Comparison of ENCODE assay signal across 25 cellular contexts in genomic region chr2:1856481-1856880, GRCh38.
DNase-seq lines count a peak whose midpoint lies in the region; ATAC-seq and TF ChIP-seq lines count a peak whose summit lies in the region.
"Had no signal": no experiment of that assay in that cellular context is flagged by ENCODE, and none has a peak within 500 bp of the region (broad histone marks: within the 10 kb centered on the region; RNA-seq: fewer than 3 reads in every experiment).

No MANE protein-coding gene starts in this region.

- H3K4me3 ChIP-seq in choroid plexus epithelial cell (ENCODE audit: low read depth, low read length) (no peak overlapping the region), retinal pigment epithelial cell (ENCODE audit: low read length) (no peak overlapping the region)
- H3K4me3 ChIP-seq: esophagus muscularis mucosa, ovary, PC-9, tibial nerve had no signal

- H3K27me3 Mint-ChIP-seq in activated naive CD4-positive, alpha-beta T cell treated with anti-CD3 and anti-CD28 coated beads for 36 hours (ENCODE audit: low read depth): peaks cover 32% of the 10 kb centered on the region
- H3K27me3 Mint-ChIP-seq in endothelial cell (ENCODE audit: unreplicated experiment): peaks cover 2% of the 10 kb centered on the region

- H3K27ac Mint-ChIP-seq in activated naive CD4-positive, alpha-beta T cell treated with anti-CD3 and anti-CD28 coated beads for 36 hours: no peak overlapping the region
- no peak overlapping the region for H3K27ac Mint-ChIP-seq in endothelial cell (ENCODE audit: unreplicated experiment)
- H3K27ac Mint-ChIP-seq: activated T-cell treated with anti-CD3 and anti-CD28 coated beads, Interleukin-2, amount 50 U/mL, for 24 hours; stimulated activated naive CD8-positive, alpha-beta T cell treated with anti-CD3 and anti-CD28 coated beads, Interleukin-15, Interleukin-2, amounts not matched to agents 100 ng/mL and 50 ng/mL, for 24 hours had no signal

- DNase-seq in NCI-H510A treated with DMSO at 0.1 percent for 48 hours (lab: John Stamatoyannopoulos, UW) (peak; percentile 11), NCI-H510A (lab: John Stamatoyannopoulos, UW) (no peak), NCI-H2171 (lab: John Stamatoyannopoulos, UW) (peak; percentile 17), choroid plexus epithelial cell (ENCODE audit: low read depth) (peak; percentile 52), retinal pigment epithelial cell (ENCODE audit: low read depth) (no peak), endothelial cell (ENCODE audit: low spot score) (no peak)
- DNase-seq in activated naive CD4-positive, alpha-beta T cell treated with anti-CD3 and anti-CD28 coated beads for 36 hours: no peak
- DNase-seq: 8988T; activated CD4-positive, alpha-beta T cell treated with anti-CD3 and anti-CD28 coated beads for 1 hour; activated naive CD4-positive, alpha-beta T cell; activated T-cell treated with anti-CD3 and anti-CD28 coated beads, Interleukin-2, amount 50 U/mL, for 24 hours; central memory CD4-positive, alpha-beta T cell; DMS79 treated with DMSO at 0.1 percent for 48 hours; effector CD4-positive, alpha-beta T cell; NCI-H2107; NCI-H748 treated with DMSO at 0.1 percent for 48 hours; ovary; PC-9; right cardiac atrium; SIG-M5; stimulated activated CD4-positive, alpha-beta T cell treated with anti-CD3 and anti-CD28 coated beads, Interleukin-4, amount 100 ng/mL, for 24 hours had no signal

- ATAC-seq in HG03095 (IDR thresholded peaks at IDR 0.05; ENCODE audit: unreplicated experiment): no peak

- TF ChIP-seq CTCF in choroid plexus epithelial cell (conservative IDR thresholded peaks at IDR 0.05; ENCODE audit: low read depth, low read length) (peak; percentile 51), retinal pigment epithelial cell (conservative IDR thresholded peaks at IDR 0.05; ENCODE audit: low read depth, low read length) (peak; percentile 6), endothelial cell (IDR thresholded peaks at IDR 0.05; ENCODE audit: unreplicated experiment) (no peak)

- no peaks in the 10 kb centered on the region for H3K9me3 Mint-ChIP-seq in activated naive CD4-positive, alpha-beta T cell treated with anti-CD3 and anti-CD28 coated beads for 36 hours
- H3K9me3 Mint-ChIP-seq in endothelial cell (ENCODE audit: unreplicated experiment): no peaks in the 10 kb centered on the region
- H3K9me3 Mint-ChIP-seq: activated T-cell treated with anti-CD3 and anti-CD28 coated beads, Interleukin-2, amount 50 U/mL, for 24 hours; stimulated activated naive CD8-positive, alpha-beta T cell treated with anti-CD3 and anti-CD28 coated beads, Interleukin-15, Interleukin-2, amounts not matched to agents 100 ng/mL and 50 ng/mL, for 24 hours had no signal

- peaks cover 7% of the 10 kb centered on the region for H3K4me1 Mint-ChIP-seq in activated naive CD4-positive, alpha-beta T cell treated with anti-CD3 and anti-CD28 coated beads for 36 hours (ENCODE audit: low read depth)
- no peaks in the 10 kb centered on the region for H3K4me1 Mint-ChIP-seq in endothelial cell (ENCODE audit: unreplicated experiment)

- H3K4me3 Mint-ChIP-seq in activated naive CD4-positive, alpha-beta T cell treated with anti-CD3 and anti-CD28 coated beads for 36 hours: no peak overlapping the region
- H3K4me3 Mint-ChIP-seq in endothelial cell (ENCODE audit: unreplicated experiment): no peak overlapping the region
- H3K4me3 Mint-ChIP-seq: activated T-cell treated with anti-CD3 and anti-CD28 coated beads, Interleukin-2, amount 50 U/mL, for 24 hours; stimulated activated naive CD8-positive, alpha-beta T cell treated with anti-CD3 and anti-CD28 coated beads, Interleukin-15, Interleukin-2, amounts not matched to agents 100 ng/mL and 50 ng/mL, for 24 hours had no signal

- intact Hi-C loops in activated naive CD4-positive, alpha-beta T cell treated with anti-CD3 and anti-CD28 coated beads for 36 hours (cut with micrococcal nuclease): loop anchor here (10.0 kb wide), 1 partner anchor 1448 kb away; no protein-coding TSS in a partner anchor

- no peaks in the 10 kb centered on the region for H3K36me3 Mint-ChIP-seq in activated naive CD4-positive, alpha-beta T cell treated with anti-CD3 and anti-CD28 coated beads for 36 hours (ENCODE audit: low read depth)
- H3K36me3 Mint-ChIP-seq in endothelial cell (ENCODE audit: low read depth, unreplicated experiment): no peaks in the 10 kb centered on the region

- CTCF ChIA-PET in activated naive CD4-positive, alpha-beta T cell treated with anti-CD3 and anti-CD28 coated beads for 36 hours (lab: Charles Lee): no interaction called here

Comparison
In these comparisons a context has a peak if more than half of its experiments do, and no peak if none do; other contexts are left out.
1. DNase-seq: peak in NCI-H510A treated with DMSO at 0.1 percent for 48 hours (single experiment), NCI-H2171 (single experiment) and choroid plexus epithelial cell (single experiment); none in NCI-H510A (single experiment), retinal pigment epithelial cell (single experiment), activated naive CD4-positive, alpha-beta T cell treated with anti-CD3 and anti-CD28 coated beads for 36 hours (single experiment) and endothelial cell (single experiment).